15 cellular contexts compared by ENCODE assay signal in the genomic region with DNA sequence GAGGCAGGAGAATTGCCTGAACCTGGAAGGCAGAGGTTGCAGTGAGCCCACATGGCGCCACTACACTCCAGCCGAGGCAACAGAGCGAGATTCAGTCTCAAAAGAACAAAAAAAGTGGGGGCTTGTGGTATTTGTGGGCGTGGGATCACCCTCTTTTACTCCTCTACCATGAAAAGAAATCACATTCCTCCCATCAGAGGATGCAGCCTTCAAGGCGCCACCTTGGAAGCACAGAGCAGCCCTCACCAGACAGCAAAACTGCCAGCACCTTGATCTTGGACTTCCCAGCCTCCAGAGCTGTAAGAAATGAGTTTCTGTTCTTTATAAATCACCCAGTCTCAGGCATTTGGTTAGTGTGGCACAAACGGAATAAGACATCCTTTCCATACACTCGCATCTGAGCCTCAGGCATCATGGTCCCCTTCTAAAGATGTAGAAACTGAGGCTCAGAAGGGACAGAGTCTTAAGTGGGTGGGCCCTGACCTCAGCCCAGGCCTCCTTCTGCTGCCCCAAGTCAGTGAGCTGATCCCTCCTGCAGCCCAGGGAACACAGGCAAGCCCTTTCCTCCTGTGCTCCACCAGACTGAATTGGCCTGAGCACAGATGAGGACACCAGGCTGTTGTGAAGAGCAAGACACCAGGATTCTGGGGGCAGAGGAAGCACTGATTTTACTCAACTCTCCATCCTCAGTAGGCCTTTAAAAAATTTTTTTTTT.
DNase-seq lines count a peak whose midpoint lies in the region; ATAC-seq, FAIRE-seq and TF ChIP-seq lines count a peak whose summit lies in the region.
"Had no signal": no experiment of that assay in that cellular context is flagged by ENCODE, and none has a peak within 500 bp of the region (broad histone marks: within the 10 kb centered on the region; RNA-seq: fewer than 3 reads in every experiment).

No MANE protein-coding gene starts in this region.

- no peak overlapping the region for H3K23ac ChIP-seq in H1 (ENCODE audit: insufficient read length)

- no peak overlapping the region for H3K9ac ChIP-seq in H1 (replicated peaks in 1 of 4; ENCODE audit: extremely low read depth in 1 of 4, low read depth in 3 of 4, low read length in 3 of 4)
- H3K9ac ChIP-seq: GM23248 had no signal

- H3K23me2 ChIP-seq in H1 (ENCODE audit: low read depth, low read length) = no peaks in the 10 kb centered on the region

- H3K14ac ChIP-seq in H1 (ENCODE audit: insufficient read length) = no peak overlapping the region

- no peak overlapping the region for H3K4me2 ChIP-seq in H1 (ENCODE audit: insufficient read depth in 1 of 2, low read depth in 2 of 2, low read length in 2 of 2)

- peaks cover 0 to 2% (median 2%) of the 10 kb centered on the region in 3 donors for H3K27me3 Mint-ChIP-seq in CD14-positive monocyte (ENCODE audit: low read depth in 3 of 3)

- no peak overlapping the region; the same call in 1 of the 2 replicates for H2BK15ac ChIP-seq in H1 (ENCODE audit: low read length)

- DNase-seq in activated CD4-positive, CD25-positive, alpha-beta regulatory T cell treated with anti-CD3 and anti-CD28 coated beads, Interleukin-2, amount 50 U/mL, for 72 hours = peak; percentile 11
- DNase-seq in CD14-positive monocyte (ENCODE audit: low spot score) (peak; percentile 23), H1 (ENCODE audit: low read depth in 1 of 2, low spot score in 2 of 2) (no peak), sigmoid colon (peak; percentile 7), NCI-H2029 treated with DMSO at 0.1 percent for 48 hours (lab: John Stamatoyannopoulos, UW) (no peak), kidney tubule cell (ENCODE audit: low spot score) (no peak)
- DNase-seq: CD8-positive, alpha-beta memory T cell; GM23248; H7 had no signal

- H3K18ac ChIP-seq in H1 (ENCODE audit: extremely low read depth, low read length) = no peak overlapping the region

- no peaks in the 10 kb centered on the region for H4K20me1 ChIP-seq in H1 (replicated peaks in 1 of 2; ENCODE audit: control insufficient read depth in 1 of 2, insufficient read depth in 2 of 2, low read length in 2 of 2)

- H3K4me3 ChIP-seq in H1 (ENCODE audit: extremely low read depth in 1 of 4, insufficient read depth in 2 of 4, low read depth in 3 of 4, low read length in 4 of 4) (no peak overlapping the region), sigmoid colon (no peak overlapping the region)
- H3K4me3 ChIP-seq: GM23248 had no signal

- no peak overlapping the region for H2AFZ ChIP-seq in H1 (ENCODE audit: low read length)
- H2AFZ ChIP-seq: GM23248 had no signal

- H3K27ac ChIP-seq in H1 (ENCODE audit: low read depth, low read length) = no peak overlapping the region
- no peak overlapping the region for H3K27ac ChIP-seq in sigmoid colon
- H3K27ac ChIP-seq: 22Rv1, GM23248 had no signal

- WGBS in H1 (ENCODE audit: extremely low coverage in 1 of 2, insufficient coverage in 1 of 2, insufficient read length in 1 of 2, insufficient replicate concordance in 2 of 2, low coverage in 1 of 2, low lambda C conversion rate in 2 of 2, missing lambda C conversion rate in 1 of 2), 2 experiments = 66% methylated on average over 7 of the region's 7 CpGs; no CpG with 5 or more reads in 1 of the 2 experiments
- WGBS in sigmoid colon, 2 donors = 88 to 94% methylated on average over 7 of the region's 7 CpGs

- H3K27me3 ChIP-seq in H1 (replicated peaks in 1 of 4; ENCODE audit: control insufficient read depth in 3 of 4, extremely low read depth in 1 of 4, insufficient read depth in 3 of 4, low read length in 3 of 4) (no peaks in the 10 kb centered on the region), sigmoid colon (peaks cover 0 to 14% (median 0%) of the 10 kb centered on the region in 3 donors)

- no peak overlapping the region for H2AK5ac ChIP-seq in H1 (ENCODE audit: low read depth, low read length)

- TF ChIP-seq EP300 in H1 (IDR thresholded peaks at IDR 0.05; ENCODE audit: borderline replicate concordance in 1 of 2, low read depth in 2 of 2, low read length in 2 of 2) (no peak), sigmoid colon (IDR thresholded peaks at IDR 0.05) (no peak)

- H3K56ac ChIP-seq in H1 (replicated peaks; ENCODE audit: insufficient read length, low read depth, low read length) = no peak overlapping the region

- no peak overlapping the region for H3K4ac ChIP-seq in H1 (replicated peaks; ENCODE audit: insufficient read length, low read depth, low read length)

- H3K36me3 Mint-ChIP-seq in CD14-positive monocyte = no peaks in the 10 kb centered on the region
- H3K36me3 Mint-ChIP-seq: CD8-positive, alpha-beta memory T cell; IgD-negative memory B cell had no signal

- peaks cover 2% of the 10 kb centered on the region for H3K4me1 Mint-ChIP-seq in CD14-positive monocyte
- H3K4me1 Mint-ChIP-seq: IgD-negative memory B cell had no signal

- no peak overlapping the region for H2BK12ac ChIP-seq in H1 (ENCODE audit: low read depth, low read length)

- no peaks in the 10 kb centered on the region for H3K79me1 ChIP-seq in H1 (ENCODE audit: low read depth, low read length)

- POLR2A ChIA-PET in H1 (lab: Charles Lee; ENCODE audit: partially characterized antibody) = no interaction called here

- no peaks in the 10 kb centered on the region for H3K79me2 ChIP-seq in H1 (ENCODE audit: control insufficient read depth in 1 of 2, insufficient read depth in 2 of 2, low read length in 2 of 2)

- no peak for TF ChIP-seq RAD21 in H1 (IDR thresholded peaks at IDR 0.05 in 1 of 2, conservative IDR thresholded peaks at IDR 0.05 in 1 of 2; ENCODE audit: low read depth in 2 of 2, low read length in 2 of 2)

- H3K4me1 ChIP-seq in H1 (replicated peaks in 1 of 4; ENCODE audit: control insufficient read depth in 3 of 4, insufficient read depth in 4 of 4, low read length in 3 of 4) (peaks cover 0 to 9% (median under 1%) of the 10 kb centered on the region in 4 experiments; a peak in 2 of 7 replicates), sigmoid colon (no peaks in the 10 kb centered on the region)
- H3K4me1 ChIP-seq: Caco-2 had no signal

- H3K9me3 ChIP-seq in H1 (ENCODE audit: insufficient read depth in 2 of 2, low read depth in 1 of 2, low read length in 1 of 2) = no peaks in the 10 kb centered on the region
- no peaks in the 10 kb centered on the region for H3K9me3 ChIP-seq in sigmoid colon
- H3K9me3 ChIP-seq: Caco-2 had no signal

- no peak for TF ChIP-seq POLR2A in H1 (IDR thresholded peaks at IDR 0.05; ENCODE audit: control extremely low read depth in 1 of 2, low read depth in 2 of 2, low read length in 2 of 2)
- no peak for TF ChIP-seq POLR2A in sigmoid colon (IDR thresholded peaks at IDR 0.05)

- H2BK120ac ChIP-seq in H1 (replicated peaks; ENCODE audit: low read depth, low read length) = no peak overlapping the region

- no peak overlapping the region for H3K27ac Mint-ChIP-seq in CD14-positive monocyte
- H3K27ac Mint-ChIP-seq: CD8-positive, alpha-beta memory T cell; IgD-negative memory B cell had no signal

- H4K8ac ChIP-seq in H1 (ENCODE audit: extremely low read depth, insufficient read depth, low read length) = 0 out of 2 replicates have a peak overlapping the region, but pooled peaks have one; percentile 28

- CTCF ChIA-PET in H1 (lab: Charles Lee; ENCODE audit: partially characterized antibody) = interaction anchor here (0.7 to 1.8 kb wide), 6 partner anchors 10 to 243 kb away, joined by 3 to 5 read pairs (median 3); no protein-coding TSS in a partner anchor

- no peak overlapping the region for H2BK5ac ChIP-seq in H1 (ENCODE audit: low read depth, low read length)

- FAIRE-seq in H1 (lab: Jason Lieb, UNC) = no peak
- FAIRE-seq: GM18507 had no signal

- no peak overlapping the region for H3K4me3 Mint-ChIP-seq in CD14-positive monocyte
- H3K4me3 Mint-ChIP-seq: CD8-positive, alpha-beta memory T cell; IgD-negative memory B cell had no signal

- H4K91ac ChIP-seq in H1 (replicated peaks; ENCODE audit: insufficient read length, low read length) = no peak overlapping the region

- H3K9me3 Mint-ChIP-seq in CD14-positive monocyte = peaks cover 0 to 10% (median 2%) of the 10 kb centered on the region in 7 donors
- H3K9me3 Mint-ChIP-seq: CD8-positive, alpha-beta memory T cell; IgD-negative memory B cell had no signal

- no peaks in the 10 kb centered on the region for H3K36me3 ChIP-seq in H1 (ENCODE audit: control insufficient read depth in 2 of 4, insufficient read depth in 4 of 4, low read length in 3 of 4)
- no peaks in the 10 kb centered on the region for H3K36me3 ChIP-seq in sigmoid colon

- TF ChIP-seq CTCF in CD14-positive monocyte (IDR thresholded peaks at IDR 0.05) = no peak
- no peak for TF ChIP-seq CTCF in H1 (IDR thresholded peaks at IDR 0.05; ENCODE audit: control extremely low read depth in 1 of 3, insufficient read depth in 1 of 3, low read depth in 1 of 3, low read length in 3 of 3)
- no peak for TF ChIP-seq CTCF in sigmoid colon (IDR thresholded peaks at IDR 0.05)

- no peak for ATAC-seq in activated CD4-positive, CD25-positive, alpha-beta regulatory T cell treated with anti-CD3 and anti-CD28 coated beads, Interleukin-2, amount 50 U/mL, for 24 hours
- no peak for ATAC-seq in HG03097 (IDR thresholded peaks at IDR 0.05; ENCODE audit: low FRiP score, unreplicated experiment)

- intact Hi-C loops in CD14-positive monocyte (cut with micrococcal nuclease) (no loop called here), sigmoid colon (cut with DNase I) (no loop called here)

- H2BK20ac ChIP-seq in H1 (ENCODE audit: low read length) = no peak overlapping the region

- H4K5ac ChIP-seq in H1 (ENCODE audit: insufficient read length, low read depth, low read length) = no peak overlapping the region

TF ChIP-seq in H1, 55 proteins besides CTCF, POLR2A, EP300 and RAD21 (continues in another document):
- TF ChIP-seq SRF (IDR thresholded peaks at IDR 0.05; ENCODE audit: low read depth, low read length) = no peak
- no peak for TF ChIP-seq TBP (IDR thresholded peaks at IDR 0.05; ENCODE audit: low read depth, low read length)
- no peak for TF ChIP-seq JUND (IDR thresholded peaks at IDR 0.05; ENCODE audit: low read length)
- TF ChIP-seq SAP30 (IDR thresholded peaks at IDR 0.05; ENCODE audit: insufficient read depth, insufficient replicate concordance, low read length) = no peak
- no peak for TF ChIP-seq KDM1A (IDR thresholded peaks at IDR 0.05; ENCODE audit: borderline replicate concordance, low read length)
- no peak for TF ChIP-seq BCL11A (IDR thresholded peaks at IDR 0.05; ENCODE audit: low read depth in 2 of 2, low read length in 2 of 2)
- TF ChIP-seq CHD2 (IDR thresholded peaks at IDR 0.05; ENCODE audit: low read length) = no peak
- no peak for TF ChIP-seq TAF1 (IDR thresholded peaks at IDR 0.05; ENCODE audit: low read depth, low read length)
- TF ChIP-seq NRF1 (IDR thresholded peaks at IDR 0.05; ENCODE audit: low read depth, low read length) = no peak
- no peak for TF ChIP-seq SUZ12 (IDR thresholded peaks at IDR 0.05; ENCODE audit: low read length)
- TF ChIP-seq JUN (IDR thresholded peaks at IDR 0.05; ENCODE audit: low read depth, low read length) = no peak
- no peak for TF ChIP-seq SIX5 (IDR thresholded peaks at IDR 0.05; ENCODE audit: low read depth, low read length)
- TF ChIP-seq GTF2F1 (IDR thresholded peaks at IDR 0.05; ENCODE audit: borderline replicate concordance, low read depth, low read length) = no peak
- TF ChIP-seq HDAC6 (IDR thresholded peaks at IDR 0.05; ENCODE audit: low read depth, low read length) = no peak
- TF ChIP-seq ZNF274 (IDR thresholded peaks at IDR 0.05; ENCODE audit: borderline replicate concordance, extremely low read depth, low read length) = no peak

Comparison
In these comparisons a context has a peak if more than half of its experiments do, and no peak if none do; other contexts are left out.
1. DNase-seq: peak in activated CD4-positive, CD25-positive, alpha-beta regulatory T cell treated with anti-CD3 and anti-CD28 coated beads, Interleukin-2, amount 50 U/mL, for 72 hours (single experiment), CD14-positive monocyte (single experiment) and sigmoid colon (single experiment); none in H1 (0 of 2), NCI-H2029 treated with DMSO at 0.1 percent for 48 hours (single experiment) and kidney tubule cell (single experiment).